In the genomic region with DNA sequence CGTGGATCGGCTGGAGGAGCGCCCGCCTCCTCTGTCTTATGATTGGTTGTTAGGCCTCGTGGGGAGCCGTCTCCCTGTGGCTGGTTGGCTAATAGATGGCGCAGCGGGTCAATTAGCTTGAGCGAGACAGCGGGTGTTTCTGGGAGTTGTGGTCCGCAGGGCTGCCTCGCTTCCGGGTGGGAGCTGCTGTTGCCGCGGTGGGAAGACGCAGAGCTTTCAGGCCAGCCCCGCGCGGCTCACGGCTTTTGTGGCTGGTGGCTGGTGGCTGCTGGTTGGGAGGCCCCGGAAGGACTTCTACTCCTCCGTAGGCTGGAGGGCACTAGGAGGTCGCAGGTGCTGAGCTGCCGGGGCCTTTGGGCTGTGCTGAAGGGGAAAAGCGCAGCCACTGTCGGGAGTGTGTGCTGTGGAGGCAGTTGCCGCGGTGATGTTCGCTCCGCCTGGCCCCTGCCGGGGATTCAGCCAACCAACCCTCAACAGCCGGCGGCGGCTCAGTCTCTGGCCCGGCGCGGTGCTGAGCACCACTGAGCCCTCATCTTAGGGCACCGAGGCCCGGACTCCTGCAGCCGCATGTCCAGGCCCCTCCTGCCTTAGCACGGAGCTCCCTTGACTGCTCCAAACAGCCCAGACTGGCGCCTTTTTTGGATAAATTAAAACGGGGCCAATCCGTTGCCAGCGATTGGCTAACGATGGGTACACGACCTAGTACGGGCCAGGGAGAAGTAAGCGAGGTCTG, we compare ENCODE assay signal across 1 cellular context.
TF ChIP-seq lines count a peak whose summit lies in the region.

No MANE protein-coding gene starts in this region.

TF ChIP-seq in K562, 482 proteins besides CTCF, POLR2A, EP300 and RAD21 (continued from another document and continues in another):
- TF ChIP-seq, protein P1, sequence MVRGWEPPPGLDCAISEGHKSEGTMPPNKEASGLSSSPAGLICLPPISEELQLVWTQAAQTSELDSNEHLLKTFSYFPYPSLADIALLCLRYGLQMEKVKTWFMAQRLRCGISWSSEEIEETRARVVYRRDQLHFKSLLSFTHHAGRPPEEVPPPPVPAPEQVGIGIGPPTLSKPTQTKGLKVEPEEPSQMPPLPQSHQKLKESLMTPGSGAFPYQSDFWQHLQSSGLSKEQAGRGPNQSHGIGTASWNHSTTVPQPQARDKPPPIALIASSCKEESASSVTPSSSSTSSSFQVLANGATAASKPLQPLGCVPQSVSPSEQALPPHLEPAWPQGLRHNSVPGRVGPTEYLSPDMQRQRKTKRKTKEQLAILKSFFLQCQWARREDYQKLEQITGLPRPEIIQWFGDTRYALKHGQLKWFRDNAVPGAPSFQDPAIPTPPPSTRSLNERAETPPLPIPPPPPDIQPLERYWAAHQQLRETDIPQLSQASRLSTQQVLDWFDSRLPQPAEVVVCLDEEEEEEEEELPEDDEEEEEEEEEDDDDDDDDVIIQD (CRISPR knock-in tag; IDR thresholded peaks at IDR 0.05): no peak
- TF ChIP-seq POLR2AphosphoS2 (IDR thresholded peaks at IDR 0.05; ENCODE audit: low read length) (no peak), GTF2E2 (tag; IDR thresholded peaks at IDR 0.05) (no peak), HDAC3 (IDR thresholded peaks at IDR 0.05; ENCODE audit: borderline replicate concordance, partially characterized antibody) (no peak), HCFC1 (IDR thresholded peaks at IDR 0.05; ENCODE audit: low read depth, low read length) (peak; percentile 84), RBFOX2 (IDR thresholded peaks at IDR 0.05; ENCODE audit: low read depth, low read length) (0 out of 2 replicates have a peak, but pooled peaks have one; percentile 51), HOXB6 (CRISPR knock-in tag; IDR thresholded peaks at IDR 0.05; ENCODE audit: borderline replicate concordance) (no peak), ZKSCAN1 (IDR thresholded peaks at IDR 0.05; ENCODE audit: low read depth, low read length) (no peak), HDAC2 (IDR thresholded peaks at IDR 0.05) (0 out of 2 replicates have a peak, but pooled peaks have one; percentile 50), PTTG1 (tag; IDR thresholded peaks at IDR 0.05; ENCODE audit: low read depth) (no peak), CREB1 (IDR thresholded peaks at IDR 0.05) (no peak), CREB1 (CRISPR knock-in tag; IDR thresholded peaks at IDR 0.05) (no peak)
- TF ChIP-seq, protein P2, sequence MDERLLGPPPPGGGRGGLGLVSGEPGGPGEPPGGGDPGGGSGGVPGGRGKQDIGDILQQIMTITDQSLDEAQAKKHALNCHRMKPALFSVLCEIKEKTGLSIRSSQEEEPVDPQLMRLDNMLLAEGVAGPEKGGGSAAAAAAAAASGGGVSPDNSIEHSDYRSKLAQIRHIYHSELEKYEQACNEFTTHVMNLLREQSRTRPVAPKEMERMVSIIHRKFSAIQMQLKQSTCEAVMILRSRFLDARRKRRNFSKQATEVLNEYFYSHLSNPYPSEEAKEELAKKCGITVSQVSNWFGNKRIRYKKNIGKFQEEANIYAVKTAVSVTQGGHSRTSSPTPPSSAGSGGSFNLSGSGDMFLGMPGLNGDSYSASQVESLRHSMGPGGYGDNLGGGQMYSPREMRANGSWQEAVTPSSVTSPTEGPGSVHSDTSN (CRISPR knock-in tag; IDR thresholded peaks at IDR 0.05; ENCODE audit: low read depth): no peak
- TF ChIP-seq, protein P2 (tag; conservative IDR thresholded peaks at IDR 0.05; ENCODE audit: low read depth): peak; percentile 86
- TF ChIP-seq, protein P3, sequence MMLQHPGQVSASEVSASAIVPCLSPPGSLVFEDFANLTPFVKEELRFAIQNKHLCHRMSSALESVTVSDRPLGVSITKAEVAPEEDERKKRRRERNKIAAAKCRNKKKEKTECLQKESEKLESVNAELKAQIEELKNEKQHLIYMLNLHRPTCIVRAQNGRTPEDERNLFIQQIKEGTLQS (IDR thresholded peaks at IDR 0.05): no peak
- TF ChIP-seq, protein P3 (CRISPR knock-in tag; conservative IDR thresholded peaks at IDR 0.05): no peak
- TF ChIP-seq, protein P4, sequence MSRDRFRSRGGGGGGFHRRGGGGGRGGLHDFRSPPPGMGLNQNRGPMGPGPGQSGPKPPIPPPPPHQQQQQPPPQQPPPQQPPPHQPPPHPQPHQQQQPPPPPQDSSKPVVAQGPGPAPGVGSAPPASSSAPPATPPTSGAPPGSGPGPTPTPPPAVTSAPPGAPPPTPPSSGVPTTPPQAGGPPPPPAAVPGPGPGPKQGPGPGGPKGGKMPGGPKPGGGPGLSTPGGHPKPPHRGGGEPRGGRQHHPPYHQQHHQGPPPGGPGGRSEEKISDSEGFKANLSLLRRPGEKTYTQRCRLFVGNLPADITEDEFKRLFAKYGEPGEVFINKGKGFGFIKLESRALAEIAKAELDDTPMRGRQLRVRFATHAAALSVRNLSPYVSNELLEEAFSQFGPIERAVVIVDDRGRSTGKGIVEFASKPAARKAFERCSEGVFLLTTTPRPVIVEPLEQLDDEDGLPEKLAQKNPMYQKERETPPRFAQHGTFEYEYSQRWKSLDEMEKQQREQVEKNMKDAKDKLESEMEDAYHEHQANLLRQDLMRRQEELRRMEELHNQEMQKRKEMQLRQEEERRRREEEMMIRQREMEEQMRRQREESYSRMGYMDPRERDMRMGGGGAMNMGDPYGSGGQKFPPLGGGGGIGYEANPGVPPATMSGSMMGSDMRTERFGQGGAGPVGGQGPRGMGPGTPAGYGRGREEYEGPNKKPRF (IDR thresholded peaks at IDR 0.05; ENCODE audit: low read depth, low read length): no peak
- TF ChIP-seq, protein P5, sequence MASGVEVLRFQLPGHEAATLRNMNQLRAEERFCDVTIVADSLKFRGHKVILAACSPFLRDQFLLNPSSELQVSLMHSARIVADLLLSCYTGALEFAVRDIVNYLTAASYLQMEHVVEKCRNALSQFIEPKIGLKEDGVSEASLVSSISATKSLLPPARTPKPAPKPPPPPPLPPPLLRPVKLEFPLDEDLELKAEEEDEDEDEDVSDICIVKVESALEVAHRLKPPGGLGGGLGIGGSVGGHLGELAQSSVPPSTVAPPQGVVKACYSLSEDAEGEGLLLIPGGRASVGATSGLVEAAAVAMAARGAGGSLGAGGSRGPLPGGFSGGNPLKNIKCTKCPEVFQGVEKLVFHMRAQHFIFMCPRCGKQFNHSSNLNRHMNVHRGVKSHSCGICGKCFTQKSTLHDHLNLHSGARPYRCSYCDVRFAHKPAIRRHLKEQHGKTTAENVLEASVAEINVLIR (CRISPR knock-in tag; IDR thresholded peaks at IDR 0.05): no peak
- TF ChIP-seq, protein P6, sequence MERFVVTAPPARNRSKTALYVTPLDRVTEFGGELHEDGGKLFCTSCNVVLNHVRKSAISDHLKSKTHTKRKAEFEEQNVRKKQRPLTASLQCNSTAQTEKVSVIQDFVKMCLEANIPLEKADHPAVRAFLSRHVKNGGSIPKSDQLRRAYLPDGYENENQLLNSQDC (CRISPR knock-in tag; IDR thresholded peaks at IDR 0.05): no peak
- TF ChIP-seq, protein P7, sequence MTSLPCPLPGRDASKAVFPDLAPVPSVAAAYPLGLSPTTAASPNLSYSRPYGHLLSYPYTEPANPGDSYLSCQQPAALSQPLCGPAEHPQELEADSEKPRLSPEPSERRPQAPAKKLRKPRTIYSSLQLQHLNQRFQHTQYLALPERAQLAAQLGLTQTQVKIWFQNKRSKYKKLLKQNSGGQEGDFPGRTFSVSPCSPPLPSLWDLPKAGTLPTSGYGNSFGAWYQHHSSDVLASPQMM (CRISPR knock-in tag; IDR thresholded peaks at IDR 0.05): no peak
- TF ChIP-seq, protein P8, sequence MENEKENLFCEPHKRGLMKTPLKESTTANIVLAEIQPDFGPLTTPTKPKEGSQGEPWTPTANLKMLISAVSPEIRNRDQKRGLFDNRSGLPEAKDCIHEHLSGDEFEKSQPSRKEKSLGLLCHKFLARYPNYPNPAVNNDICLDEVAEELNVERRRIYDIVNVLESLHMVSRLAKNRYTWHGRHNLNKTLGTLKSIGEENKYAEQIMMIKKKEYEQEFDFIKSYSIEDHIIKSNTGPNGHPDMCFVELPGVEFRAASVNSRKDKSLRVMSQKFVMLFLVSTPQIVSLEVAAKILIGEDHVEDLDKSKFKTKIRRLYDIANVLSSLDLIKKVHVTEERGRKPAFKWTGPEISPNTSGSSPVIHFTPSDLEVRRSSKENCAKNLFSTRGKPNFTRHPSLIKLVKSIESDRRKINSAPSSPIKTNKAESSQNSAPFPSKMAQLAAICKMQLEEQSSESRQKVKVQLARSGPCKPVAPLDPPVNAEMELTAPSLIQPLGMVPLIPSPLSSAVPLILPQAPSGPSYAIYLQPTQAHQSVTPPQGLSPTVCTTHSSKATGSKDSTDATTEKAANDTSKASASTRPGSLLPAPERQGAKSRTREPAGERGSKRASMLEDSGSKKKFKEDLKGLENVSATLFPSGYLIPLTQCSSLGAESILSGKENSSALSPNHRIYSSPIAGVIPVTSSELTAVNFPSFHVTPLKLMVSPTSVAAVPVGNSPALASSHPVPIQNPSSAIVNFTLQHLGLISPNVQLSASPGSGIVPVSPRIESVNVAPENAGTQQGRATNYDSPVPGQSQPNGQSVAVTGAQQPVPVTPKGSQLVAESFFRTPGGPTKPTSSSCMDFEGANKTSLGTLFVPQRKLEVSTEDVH (IDR thresholded peaks at IDR 0.05; ENCODE audit: low read depth, partially characterized antibody): no peak
- TF ChIP-seq, protein P9, sequence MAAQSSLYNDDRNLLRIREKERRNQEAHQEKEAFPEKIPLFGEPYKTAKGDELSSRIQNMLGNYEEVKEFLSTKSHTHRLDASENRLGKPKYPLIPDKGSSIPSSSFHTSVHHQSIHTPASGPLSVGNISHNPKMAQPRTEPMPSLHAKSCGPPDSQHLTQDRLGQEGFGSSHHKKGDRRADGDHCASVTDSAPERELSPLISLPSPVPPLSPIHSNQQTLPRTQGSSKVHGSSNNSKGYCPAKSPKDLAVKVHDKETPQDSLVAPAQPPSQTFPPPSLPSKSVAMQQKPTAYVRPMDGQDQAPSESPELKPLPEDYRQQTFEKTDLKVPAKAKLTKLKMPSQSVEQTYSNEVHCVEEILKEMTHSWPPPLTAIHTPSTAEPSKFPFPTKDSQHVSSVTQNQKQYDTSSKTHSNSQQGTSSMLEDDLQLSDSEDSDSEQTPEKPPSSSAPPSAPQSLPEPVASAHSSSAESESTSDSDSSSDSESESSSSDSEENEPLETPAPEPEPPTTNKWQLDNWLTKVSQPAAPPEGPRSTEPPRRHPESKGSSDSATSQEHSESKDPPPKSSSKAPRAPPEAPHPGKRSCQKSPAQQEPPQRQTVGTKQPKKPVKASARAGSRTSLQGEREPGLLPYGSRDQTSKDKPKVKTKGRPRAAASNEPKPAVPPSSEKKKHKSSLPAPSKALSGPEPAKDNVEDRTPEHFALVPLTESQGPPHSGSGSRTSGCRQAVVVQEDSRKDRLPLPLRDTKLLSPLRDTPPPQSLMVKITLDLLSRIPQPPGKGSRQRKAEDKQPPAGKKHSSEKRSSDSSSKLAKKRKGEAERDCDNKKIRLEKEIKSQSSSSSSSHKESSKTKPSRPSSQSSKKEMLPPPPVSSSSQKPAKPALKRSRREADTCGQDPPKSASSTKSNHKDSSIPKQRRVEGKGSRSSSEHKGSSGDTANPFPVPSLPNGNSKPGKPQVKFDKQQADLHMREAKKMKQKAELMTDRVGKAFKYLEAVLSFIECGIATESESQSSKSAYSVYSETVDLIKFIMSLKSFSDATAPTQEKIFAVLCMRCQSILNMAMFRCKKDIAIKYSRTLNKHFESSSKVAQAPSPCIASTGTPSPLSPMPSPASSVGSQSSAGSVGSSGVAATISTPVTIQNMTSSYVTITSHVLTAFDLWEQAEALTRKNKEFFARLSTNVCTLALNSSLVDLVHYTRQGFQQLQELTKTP (IDR thresholded peaks at IDR 0.05; ENCODE audit: low read depth in 1 of 2, partially characterized antibody in 2 of 2): peak in 1 of 2 experiments; percentile 74
- TF ChIP-seq, protein P10, sequence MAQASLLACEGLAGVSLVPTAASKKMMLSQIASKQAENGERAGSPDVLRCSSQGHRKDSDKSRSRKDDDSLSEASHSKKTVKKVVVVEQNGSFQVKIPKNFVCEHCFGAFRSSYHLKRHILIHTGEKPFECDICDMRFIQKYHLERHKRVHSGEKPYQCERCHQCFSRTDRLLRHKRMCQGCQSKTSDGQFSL (CRISPR knock-in tag; IDR thresholded peaks at IDR 0.05): no peak
- TF ChIP-seq, protein P10 (tag; IDR thresholded peaks at IDR 0.05): no peak
- TF ChIP-seq, protein P11, sequence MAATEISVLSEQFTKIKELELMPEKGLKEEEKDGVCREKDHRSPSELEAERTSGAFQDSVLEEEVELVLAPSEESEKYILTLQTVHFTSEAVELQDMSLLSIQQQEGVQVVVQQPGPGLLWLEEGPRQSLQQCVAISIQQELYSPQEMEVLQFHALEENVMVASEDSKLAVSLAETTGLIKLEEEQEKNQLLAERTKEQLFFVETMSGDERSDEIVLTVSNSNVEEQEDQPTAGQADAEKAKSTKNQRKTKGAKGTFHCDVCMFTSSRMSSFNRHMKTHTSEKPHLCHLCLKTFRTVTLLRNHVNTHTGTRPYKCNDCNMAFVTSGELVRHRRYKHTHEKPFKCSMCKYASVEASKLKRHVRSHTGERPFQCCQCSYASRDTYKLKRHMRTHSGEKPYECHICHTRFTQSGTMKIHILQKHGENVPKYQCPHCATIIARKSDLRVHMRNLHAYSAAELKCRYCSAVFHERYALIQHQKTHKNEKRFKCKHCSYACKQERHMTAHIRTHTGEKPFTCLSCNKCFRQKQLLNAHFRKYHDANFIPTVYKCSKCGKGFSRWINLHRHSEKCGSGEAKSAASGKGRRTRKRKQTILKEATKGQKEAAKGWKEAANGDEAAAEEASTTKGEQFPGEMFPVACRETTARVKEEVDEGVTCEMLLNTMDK (IDR thresholded peaks at IDR 0.05; ENCODE audit: borderline replicate concordance, insufficient read depth, low read depth, low read length, poor library complexity, severe bottlenecking): no peak
